ENCODE assay signal across 10 cellular contexts in the genomic region with DNA sequence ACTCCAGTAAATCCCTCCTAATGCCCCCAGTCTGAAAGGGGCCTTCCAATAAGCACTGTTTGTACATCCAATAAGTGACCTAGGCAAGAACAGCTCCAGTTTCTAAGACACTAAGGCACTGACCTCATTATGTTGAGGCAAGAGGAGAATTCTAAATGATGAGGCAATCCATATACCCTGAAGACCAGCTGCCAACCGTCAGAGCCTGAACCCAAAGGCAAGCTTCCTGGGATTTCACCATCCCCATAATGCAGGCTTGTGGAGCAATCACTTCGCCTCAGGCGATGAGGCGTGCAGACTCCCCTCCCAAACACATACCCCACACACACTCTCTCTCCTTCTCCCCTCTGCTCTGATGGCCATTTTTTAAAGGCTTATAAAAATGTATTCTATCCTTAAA. TPM values are rescaled to one million over a fixed set of nuclear protein-coding genes. Genes with fewer than 3 reads are reported as not detected.
DNase-seq lines count a peak whose midpoint lies in the region; ATAC-seq, FAIRE-seq and TF ChIP-seq lines count a peak whose summit lies in the region.
"Had no signal": no experiment of that assay in that cellular context is flagged by ENCODE, and none has a peak within 500 bp of the region (broad histone marks: within the 10 kb centered on the region; RNA-seq: fewer than 3 reads in every experiment).

No MANE protein-coding gene starts in this region.

- ATAC-seq in Right ventricle myocardium superior (ENCODE audit: poor library complexity) = peak; percentile 83
- no peak for ATAC-seq in HG02973 (IDR thresholded peaks at IDR 0.05; ENCODE audit: unreplicated experiment)
- no peak for ATAC-seq in activated CD8-positive, alpha-beta memory T cell treated with anti-CD3 and anti-CD28 coated beads, Interleukin-2, amount 10 ng/mL, durations not matched to agents 7 days and 5 days

- no peak overlapping the region for H3K4me3 ChIP-seq in sigmoid colon
- H3K4me3 ChIP-seq in ascending aorta = no peak overlapping the region

- H3K4me1 Mint-ChIP-seq in HFFc6 (ENCODE audit: low read depth) = peaks cover 50% of the 10 kb centered on the region
- H3K4me1 Mint-ChIP-seq in activated CD8-positive, alpha-beta memory T cell treated with anti-CD3 and anti-CD28 coated beads, Interleukin-2, amount 10 ng/mL, durations not matched to agents 7 days and 5 days = no peaks in the 10 kb centered on the region

- CTCF ChIA-PET in activated CD8-positive, alpha-beta memory T cell treated with anti-CD3 and anti-CD28 coated beads, Interleukin-2, amount 10 ng/mL, durations not matched to agents 7 days and 5 days (lab: Charles Lee) = no interaction called here

- FAIRE-seq in H54 (lab: Jason Lieb, UNC) = no peak
- FAIRE-seq: GM18507 had no signal

- TF ChIP-seq EP300 in sigmoid colon (IDR thresholded peaks at IDR 0.05) = no peak

- no peaks in the 10 kb centered on the region for H3K27me3 Mint-ChIP-seq in HFFc6 (ENCODE audit: insufficient read depth)
- H3K27me3 Mint-ChIP-seq in activated CD8-positive, alpha-beta memory T cell treated with anti-CD3 and anti-CD28 coated beads, Interleukin-2, amount 10 ng/mL, durations not matched to agents 7 days and 5 days = peaks cover 15% of the 10 kb centered on the region

- TF ChIP-seq POLR2A in sigmoid colon (IDR thresholded peaks at IDR 0.05) = no peak
- no peak for TF ChIP-seq POLR2A in H54 (IDR thresholded peaks at IDR 0.05; ENCODE audit: low read depth, low read length)

- peak overlapping the region; percentile 58 for H3K27ac Mint-ChIP-seq in HFFc6
- H3K27ac Mint-ChIP-seq in activated CD8-positive, alpha-beta memory T cell treated with anti-CD3 and anti-CD28 coated beads, Interleukin-2, amount 10 ng/mL, durations not matched to agents 7 days and 5 days = no peak overlapping the region

- H3K4me3 Mint-ChIP-seq in HFFc6 = no peak overlapping the region
- no peak overlapping the region for H3K4me3 Mint-ChIP-seq in activated CD8-positive, alpha-beta memory T cell treated with anti-CD3 and anti-CD28 coated beads, Interleukin-2, amount 10 ng/mL, durations not matched to agents 7 days and 5 days

- H3K4me1 ChIP-seq in sigmoid colon (peaks cover 0 to 44% (median 33%) of the 10 kb centered on the region in 4 donors), ascending aorta (no peaks in the 10 kb centered on the region)

- H3K36me3 Mint-ChIP-seq in HFFc6 (ENCODE audit: low read depth) = no peaks in the 10 kb centered on the region
- no peaks in the 10 kb centered on the region for H3K36me3 Mint-ChIP-seq in activated CD8-positive, alpha-beta memory T cell treated with anti-CD3 and anti-CD28 coated beads, Interleukin-2, amount 10 ng/mL, durations not matched to agents 7 days and 5 days

- peak overlapping the region in 2 of 4 donors; percentile 27 to 34 for H3K27ac ChIP-seq in sigmoid colon
- no peak overlapping the region for H3K27ac ChIP-seq in ascending aorta

- TF ChIP-seq CTCF in HFFc6 (IDR thresholded peaks at IDR 0.05) (no peak), sigmoid colon (IDR thresholded peaks at IDR 0.05) (no peak), ascending aorta (IDR thresholded peaks at IDR 0.05) (no peak)

- H3K36me3 ChIP-seq in sigmoid colon (no peaks in the 10 kb centered on the region), ascending aorta (no peaks in the 10 kb centered on the region)

- 81 to 89% methylated on average over 4 of the region's 4 CpGs for WGBS in sigmoid colon, 2 donors

- no peaks in the 10 kb centered on the region for H3K27me3 ChIP-seq in sigmoid colon
- H3K27me3 ChIP-seq in ascending aorta = no peaks in the 10 kb centered on the region

- no peaks in the 10 kb centered on the region for H3K9me3 ChIP-seq in sigmoid colon
- no peaks in the 10 kb centered on the region for H3K9me3 ChIP-seq in ascending aorta

- intact Hi-C loops in Right ventricle myocardium superior (cut with DNase I) = no loop called here
- intact Hi-C loops in sigmoid colon (cut with DNase I) = no loop called here
- intact Hi-C loops in ascending aorta (cut with DNase I) = no loop called here

- no peaks in the 10 kb centered on the region for H3K9me3 Mint-ChIP-seq in HFFc6
- H3K9me3 Mint-ChIP-seq in activated CD8-positive, alpha-beta memory T cell treated with anti-CD3 and anti-CD28 coated beads, Interleukin-2, amount 10 ng/mL, durations not matched to agents 7 days and 5 days (ENCODE audit: low read depth) = no peaks in the 10 kb centered on the region

- DNase-seq in HFFc6 = peak; percentile 60
- peak; percentile 32 for DNase-seq in SK-N-DZ (ENCODE audit: low spot score)
- DNase-seq in Right ventricle myocardium superior = peak; percentile 62
- peak; percentile 75 for DNase-seq in sigmoid colon
- DNase-seq in H54 (ENCODE audit: insufficient read length, low spot score) = no peak
- DNase-seq in activated CD8-positive, alpha-beta memory T cell treated with anti-CD3 and anti-CD28 coated beads, Interleukin-2, amount 10 ng/mL, durations not matched to agents 7 days and 5 days = no peak
- no peak for DNase-seq in ascending aorta (ENCODE audit: low spot score in 2 of 2)
- DNase-seq: activated gamma-delta T cell treated with Interleukin-2 at 50 U/mL for 16 hours had no signal

RNA-seq across cellular contexts. Expression of gene LGR4, which starts 49.5 kb away (rescaled TPM):
- 10 to 100 TPM; 13.9 to 20.2 (median 17.7) TPM for total RNA-seq in HFFc6 (2021; fragmentation: NEBNext Ultra II Directional; extraction: Animal tissue kit (Norgen Biotek cat#: 25700))
- polyA plus RNA-seq in SK-N-DZ (2014; cell fraction: cytosol; rRNA removed) = 14.2 and 18.5 TPM in 2 replicates
- 23.9 and 26.1 TPM in 2 replicates for polyA plus RNA-seq in SK-N-DZ (2014; cell fraction: nucleus; rRNA removed)
- total RNA-seq in Right ventricle myocardium superior (24.2 TPM), sigmoid colon (10 to 100 TPM; 29.9 to 44.3 (median 38.6) TPM), ascending aorta (46.8 TPM)
- 10 to 100 TPM; 11.3 to 23.5 (median 12.6) TPM for polyA plus RNA-seq in sigmoid colon
- total RNA-seq in activated CD8-positive, alpha-beta memory T cell treated with anti-CD3 and anti-CD28 coated beads, Interleukin-2, amount 10 ng/mL, durations not matched to agents 7 days and 5 days = under 1 TPM; 0.29 to 0.42 TPM

Comparison
In these comparisons a context has a peak if more than half of its experiments do, and no peak if none do; other contexts are left out.
1. DNase-seq: peak in HFFc6 (single experiment), SK-N-DZ (single experiment), Right ventricle myocardium superior (single experiment) and sigmoid colon (single experiment); none in H54 (single experiment), activated CD8-positive, alpha-beta memory T cell treated with anti-CD3 and anti-CD28 coated beads, Interleukin-2, amount 10 ng/mL, durations not matched to agents 7 days and 5 days (single experiment) and ascending aorta (0 of 2).
2. RNA of gene LGR4, which starts 49.5 kb away (total RNA-seq): 46.8 TPM in ascending aorta (single experiment), 29.9 to 44.3 TPM in sigmoid colon, 24.2 TPM in Right ventricle myocardium superior (single experiment) and 13.9 to 20.2 TPM in HFFc6; 0.29 to 0.42 TPM in activated CD8-positive, alpha-beta memory T cell treated with anti-CD3 and anti-CD28 coated beads, Interleukin-2, amount 10 ng/mL, durations not matched to agents 7 days and 5 days; every median in the first group is over 10 times any median in the second.